15 cellular contexts compared by ENCODE assay signal in the genomic region with DNA sequence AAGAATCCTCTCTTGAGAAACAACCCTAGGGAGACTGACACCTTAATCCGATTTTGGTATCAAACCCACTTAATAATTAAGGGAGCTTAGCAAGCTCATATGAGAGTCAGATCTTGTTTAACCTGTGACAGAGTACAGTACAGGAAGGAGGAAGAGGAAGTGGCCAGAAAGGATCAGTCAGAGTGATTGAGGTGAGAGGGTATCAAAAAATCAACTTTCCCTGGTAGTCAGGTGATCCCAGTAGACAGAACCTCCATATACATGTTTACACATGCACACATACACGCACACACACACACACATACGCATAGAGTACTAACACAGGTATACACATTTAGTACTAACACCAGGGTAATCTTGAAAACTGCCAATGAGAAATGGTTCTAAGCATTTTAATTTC. TPM values are rescaled to one million over a fixed set of nuclear protein-coding genes. Genes with fewer than 3 reads are reported as not detected.
A peak's percentile ranks its signal among the peaks of the same experiment; 100 is the strongest.
DNase-seq lines count a peak whose midpoint lies in the region; ATAC-seq and TF ChIP-seq lines count a peak whose summit lies in the region.
"Had no signal": no experiment of that assay in that cellular context is flagged by ENCODE, and none has a peak within 500 bp of the region (broad histone marks: within the 10 kb centered on the region; RNA-seq: fewer than 3 reads in every experiment).

No MANE protein-coding gene starts in this region.

- no peak overlapping the region for H3K9ac ChIP-seq in MM.1S (ENCODE audit: low read length)
- H3K9ac ChIP-seq: BLaER1 had no signal

- no peak overlapping the region for H3K4me2 ChIP-seq in MM.1S (ENCODE audit: low read depth, low read length)
- H3K4me2 ChIP-seq: BLaER1, smooth muscle cell had no signal

- H2AFZ ChIP-seq in MM.1S (ENCODE audit: low read length) = no peak overlapping the region

- H3K27me3 ChIP-seq in SJCRH30 (no peaks in the 10 kb centered on the region), MM.1S (replicated peaks; ENCODE audit: insufficient read depth, low read length) (no peaks in the 10 kb centered on the region)
- H3K27me3 ChIP-seq: BLaER1 had no signal

- H3K27ac ChIP-seq in SJCRH30 (no peak overlapping the region), MM.1S (ENCODE audit: low read length) (no peak overlapping the region)
- H3K27ac ChIP-seq: BLaER1 had no signal

- no peak for TF ChIP-seq POLR2A in GM18505 (IDR thresholded peaks at IDR 0.05; ENCODE audit: borderline replicate concordance, extremely low read depth, insufficient read depth, insufficient read length)

- H3F3A ChIP-seq in MM.1S (ENCODE audit: insufficient read depth, low read length) = no peaks in the 10 kb centered on the region

- H3K4me3 ChIP-seq in mucosa of descending colon (no peak overlapping the region), SJCRH30 (no peak overlapping the region), MM.1S (ENCODE audit: low read length) (no peak overlapping the region)
- H3K4me3 ChIP-seq: BLaER1, smooth muscle cell had no signal

- H3K4me1 ChIP-seq in mucosa of descending colon (ENCODE audit: low read depth) = no peaks in the 10 kb centered on the region
- H3K4me1 ChIP-seq in SJCRH30 = no peaks in the 10 kb centered on the region
- H3K4me1 ChIP-seq in MM.1S (ENCODE audit: low read length) = peaks cover 6% of the 10 kb centered on the region; the same call in 1 of the 2 replicates

- H3K36me3 ChIP-seq in mucosa of descending colon (ENCODE audit: low read depth) (no peaks in the 10 kb centered on the region), SJCRH30 (no peaks in the 10 kb centered on the region), MM.1S (replicated peaks; ENCODE audit: insufficient read depth, low read length) (no peaks in the 10 kb centered on the region)
- H3K36me3 ChIP-seq: BLaER1 had no signal

- H4K20me1 ChIP-seq in MM.1S (ENCODE audit: insufficient read depth, low read length) = no peaks in the 10 kb centered on the region
- H4K20me1 ChIP-seq: BLaER1 had no signal

- TF ChIP-seq CTCF in mucosa of descending colon (IDR thresholded peaks at IDR 0.05) (no peak), MM.1S (IDR thresholded peaks at IDR 0.05; ENCODE audit: low read length) (no peak)

- H3K9me2 ChIP-seq in MM.1S (replicated peaks; ENCODE audit: insufficient read depth, low read length) = no peaks in the 10 kb centered on the region

- peak; percentile 66 for ATAC-seq in GM18505 (IDR thresholded peaks at IDR 0.05; ENCODE audit: unreplicated experiment)
- ATAC-seq in GM18907 (IDR thresholded peaks at IDR 0.05; ENCODE audit: unreplicated experiment) = peak; percentile 74
- peak; percentile 94 for ATAC-seq in mucosa of descending colon

- H3K9me3 ChIP-seq in mucosa of descending colon = no peaks in the 10 kb centered on the region
- no peaks in the 10 kb centered on the region for H3K9me3 ChIP-seq in SJCRH30 (replicated peaks)
- H3K9me3 ChIP-seq in MM.1S (replicated peaks; ENCODE audit: insufficient read depth, low read length) = no peaks in the 10 kb centered on the region
- H3K9me3 ChIP-seq: BLaER1 had no signal

- DNase-seq in NCI-H82 (lab: John Stamatoyannopoulos, UW) = peak; percentile 71
- DNase-seq in mucosa of descending colon = peak in 1 of 3 donors; percentile 58
- DNase-seq in H4 (ENCODE audit: low spot score) = no peak
- no peak for DNase-seq in SJCRH30
- no peak for DNase-seq in MM.1S
- DNase-seq: DMS53; head of caudate nucleus; kidney; NCI-H2029 treated with DMSO at 0.1 percent for 48 hours; NCI-H510A treated with DMSO at 0.1 percent for 48 hours; stimulated activated naive CD4-positive, alpha-beta T cell treated with Interleukin-2 at 50 U/mL for 16 hours had no signal

- intact Hi-C loops in mucosa of descending colon (cut with DNase I, micrococcal nuclease) = no loop called here

- H3K79me2 ChIP-seq in MM.1S (ENCODE audit: low read length) = no peaks in the 10 kb centered on the region

RNA-seq across cellular contexts. Expression of gene GLIS3, which starts 56.8 kb away (rescaled TPM):
- total RNA-seq in mucosa of descending colon = 10 to 100 TPM; 14.3 to 25.7 (median 15.8) TPM
- total RNA-seq in H4 (2014; rRNA removed; shearing (Covaris generic)) = 2.5 and 4.5 TPM in 2 replicates
- 6.7 and 7.1 TPM in 2 replicates for total RNA-seq in SJCRH30 (2014; rRNA removed; shearing (Covaris generic))
